Comparison of ENCODE assay signal across 10 cellular contexts in the genomic region with DNA sequence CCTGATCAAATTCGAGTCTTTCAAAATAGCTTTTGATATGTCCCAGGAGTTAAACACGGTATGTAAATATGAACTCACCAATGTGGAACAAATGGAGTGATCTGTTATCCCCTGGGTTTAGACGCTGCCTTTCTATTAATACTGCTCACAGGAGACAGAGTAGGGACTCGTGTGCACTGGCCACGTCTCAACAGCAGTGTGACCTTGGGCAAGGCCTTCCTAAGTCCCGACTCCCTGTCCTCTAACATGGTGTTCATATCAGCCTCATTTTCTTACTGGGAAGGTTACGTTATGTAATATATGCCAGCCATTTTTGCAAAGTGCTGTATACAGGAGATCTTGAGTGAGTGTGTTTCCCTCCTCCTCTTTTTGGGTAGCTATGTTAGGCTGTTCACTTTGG. TPM values are rescaled to one million over a fixed set of nuclear protein-coding genes. Genes with fewer than 3 reads are reported as not detected.
DNase-seq lines count a peak whose midpoint lies in the region; ATAC-seq and TF ChIP-seq lines count a peak whose summit lies in the region.
"Had no signal": no experiment of that assay in that cellular context is flagged by ENCODE, and none has a peak within 500 bp of the region (broad histone marks: within the 10 kb centered on the region; RNA-seq: fewer than 3 reads in every experiment).

No MANE protein-coding gene starts in this region.

- POLR2A ChIA-PET in A673 (lab: Charles Lee; ENCODE audit: low non-redundant PET), result no interaction called here

- peaks cover 15% of the 10 kb centered on the region for H3K36me3 Mint-ChIP-seq in activated naive CD8-positive, alpha-beta T cell treated with anti-CD3 and anti-CD28 coated beads, Interleukin-2, amount 50 U/mL, for 24 hours (ENCODE audit: low read depth)

- H3K27me3 ChIP-seq in A673 (replicated peaks; ENCODE audit: insufficient read depth, low read depth, low read length, poor library complexity), result no peaks in the 10 kb centered on the region
- no peaks in the 10 kb centered on the region for H3K27me3 ChIP-seq in HL-60 (ENCODE audit: insufficient read depth, poor library complexity, severe bottlenecking)
- H3K27me3 ChIP-seq in right lobe of liver, result no peaks in the 10 kb centered on the region
- no peaks in the 10 kb centered on the region for H3K27me3 ChIP-seq in tibial nerve
- H3K27me3 ChIP-seq: ovary had no signal

- H3K4me3 ChIP-seq in A673 (ENCODE audit: low read depth, low read length, poor library complexity, severe bottlenecking) (peak overlapping the region; percentile 99), HL-60 (replicated peaks; ENCODE audit: insufficient read depth, low read length) (peak overlapping the region; percentile 95), right lobe of liver (peak overlapping the region in 2 of 3 donors; percentile 84 to 96), tibial nerve (peak overlapping the region in 1 of 4 donors; percentile 87)

- H3K4me1 ChIP-seq in A673 (ENCODE audit: insufficient read depth, low read length, poor library complexity, severe bottlenecking) (peaks cover 22% of the 10 kb centered on the region), right lobe of liver (peaks cover 0 to 34% (median 10%) of the 10 kb centered on the region in 4 donors), tibial nerve (peaks cover 0 to 60% (median 24%) of the 10 kb centered on the region in 4 donors)

- peak overlapping the region; percentile 91 for H3K4me3 Mint-ChIP-seq in activated naive CD8-positive, alpha-beta T cell treated with anti-CD3 and anti-CD28 coated beads, Interleukin-2, amount 50 U/mL, for 24 hours

- H3K4me1 Mint-ChIP-seq in activated naive CD8-positive, alpha-beta T cell treated with anti-CD3 and anti-CD28 coated beads, Interleukin-2, amount 50 U/mL, for 24 hours, result peaks cover 85% of the 10 kb centered on the region

- no TSS peak for BruUV-seq in A673 (replicated peaks; lab: Mats Ljungman, UMichigan)

- H3K27ac Mint-ChIP-seq in activated naive CD8-positive, alpha-beta T cell treated with anti-CD3 and anti-CD28 coated beads, Interleukin-2, amount 50 U/mL, for 24 hours, result peak overlapping the region; percentile 86

- WGBS in right lobe of liver (ENCODE audit: insufficient coverage, low coverage, low lambda C conversion rate, missing lambda C conversion rate), result 41% methylated on average over 7 of the region's 7 CpGs
- WGBS in tibial nerve, 2 donors, result 77 to 82% methylated on average over 7 of the region's 7 CpGs

- CTCF ChIA-PET in A673 (lab: Charles Lee), result no interaction called here

- no peaks in the 10 kb centered on the region for H3K9me3 Mint-ChIP-seq in activated naive CD8-positive, alpha-beta T cell treated with anti-CD3 and anti-CD28 coated beads, Interleukin-2, amount 50 U/mL, for 24 hours

- H3K27me3 Mint-ChIP-seq in activated naive CD8-positive, alpha-beta T cell treated with anti-CD3 and anti-CD28 coated beads, Interleukin-2, amount 50 U/mL, for 24 hours, result no peaks in the 10 kb centered on the region

- TF ChIP-seq POLR2A in right lobe of liver (IDR thresholded peaks at IDR 0.05) (no peak), tibial nerve (IDR thresholded peaks at IDR 0.05) (no peak)

- no peak for TF ChIP-seq EP300 in tibial nerve (IDR thresholded peaks at IDR 0.05)

- H3K36me3 ChIP-seq in A673 (ENCODE audit: insufficient read depth, low read length, poor library complexity, severe bottlenecking) (peaks cover 11% of the 10 kb centered on the region), right lobe of liver (no peaks in the 10 kb centered on the region), tibial nerve (peaks cover 0 to 10% (median 0%) of the 10 kb centered on the region in 3 donors)
- H3K36me3 ChIP-seq: ovary had no signal

- H3K9me3 ChIP-seq in A673 (ENCODE audit: low read depth, low read length, poor library complexity, severe bottlenecking) (no peaks in the 10 kb centered on the region), right lobe of liver (no peaks in the 10 kb centered on the region), tibial nerve (no peaks in the 10 kb centered on the region)
- H3K9me3 ChIP-seq: ovary had no signal

- no peak for ATAC-seq in activated naive CD8-positive, alpha-beta T cell treated with anti-CD3 and anti-CD28 coated beads, Interleukin-2, amount 50 U/mL, for 24 hours
- no peak for ATAC-seq in right lobe of liver

- TF ChIP-seq CTCF in A673 (conservative IDR thresholded peaks at IDR 0.05; ENCODE audit: low read depth, low read length), result no peak
- no peak for TF ChIP-seq CTCF in HL-60 (IDR thresholded peaks at IDR 0.05; ENCODE audit: insufficient read depth, low read length)
- no peak for TF ChIP-seq CTCF in right lobe of liver (IDR thresholded peaks at IDR 0.05)
- TF ChIP-seq CTCF in tibial nerve (IDR thresholded peaks at IDR 0.05), result no peak

- intact Hi-C loops in A673 (cut with micrococcal nuclease; ENCODE audit: unreplicated experiment), result no loop called here
- intact Hi-C loops in right lobe of liver (cut with DNase I), result no loop called here

- DNase-seq in A673 (ENCODE audit: low spot score), result no peak
- DNase-seq in HL-60 (ENCODE audit: low read depth in 1 of 2, low spot score in 1 of 2), result no peak
- DNase-seq in activated naive CD8-positive, alpha-beta T cell treated with anti-CD3 and anti-CD28 coated beads, Interleukin-2, amount 50 U/mL, for 24 hours, result no peak
- DNase-seq in right lobe of liver, result no peak
- no peak for DNase-seq in amniotic stem cell (lab: John Stamatoyannopoulos, UW)
- no peak for DNase-seq in tibial nerve (ENCODE audit: low spot score in 2 of 2)
- no peak for DNase-seq in GM19238 (ENCODE audit: insufficient read length, low spot score)
- no peak for DNase-seq in NCI-H748 treated with DMSO at 0.1 percent for 48 hours (lab: John Stamatoyannopoulos, UW)
- DNase-seq: activated CD4-positive, alpha-beta T cell treated with anti-CD3 and anti-CD28 coated beads for 48 hours; ovary had no signal

- H3K27ac ChIP-seq in A673 (ENCODE audit: low read depth, low read length, poor library complexity, severe bottlenecking) (no peak overlapping the region), HL-60 (replicated peaks) (peak overlapping the region; percentile 94), right lobe of liver (no peak overlapping the region), tibial nerve (no peak overlapping the region)
- H3K27ac ChIP-seq: ovary had no signal

RNA-seq across cellular contexts. Expression of gene WDR37, which starts 1.8 kb away (rescaled TPM):
- total RNA-seq in A673 (2021) (12.6 and 15.5 TPM in 2 replicates), right lobe of liver (1 to 10 TPM; 5.8 to 9.7 (median 8.3) TPM), tibial nerve (10 to 100 TPM in 3 of 4 donors, 1 to 10 TPM in 1; 9.6 to 14.4 (median 12.9) TPM)

RNA-seq across cellular contexts. Expression of gene IDI1, which starts 9.1 kb away (rescaled TPM):
- total RNA-seq in A673 (2021), result 84.6 and 111 TPM in 2 replicates
- 10 to 100 TPM; 14.7 to 79.7 (median 28.4) TPM for total RNA-seq in right lobe of liver
- 10 to 100 TPM; 25.5 to 41.0 (median 33.4) TPM for total RNA-seq in tibial nerve

RNA-seq across cellular contexts. Expression of gene IDI2, which starts 32.4 kb away (rescaled TPM):
- total RNA-seq in A673 (2021), result not detected in 2 replicates
- total RNA-seq in right lobe of liver, result not detected
- total RNA-seq in tibial nerve, result under 1 TPM in 1 of 4 donors, not detected in 3; 0.30 TPM
- total RNA-seq: ovary had no signal
